10 cellular contexts compared by ENCODE assay signal in the genomic region with DNA sequence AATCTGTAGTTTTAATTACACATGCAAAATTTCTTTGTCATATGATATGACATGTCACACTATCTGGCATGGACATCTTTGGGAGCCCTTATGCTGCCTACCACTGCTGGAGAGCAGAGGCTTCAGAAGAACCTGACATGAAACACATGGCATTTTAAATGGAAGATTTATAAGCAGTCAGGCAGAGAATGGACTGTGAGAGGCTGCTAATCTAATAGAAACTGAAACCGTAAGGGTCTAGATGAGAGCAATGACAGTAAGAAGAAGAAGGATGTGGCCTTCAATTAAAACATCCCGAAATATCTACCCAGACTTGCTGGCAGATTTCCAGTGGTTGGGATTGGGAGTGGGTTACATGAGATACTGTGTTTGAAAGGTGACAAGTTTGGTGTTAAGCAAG.
"Had no signal": no experiment of that assay in that cellular context is flagged by ENCODE, and none has a peak within 500 bp of the region (broad histone marks: within the 10 kb centered on the region; RNA-seq: fewer than 3 reads in every experiment).

No MANE protein-coding gene starts in this region.

- H3K27me3 ChIP-seq: hepatocyte, ovary, upper lobe of left lung had no signal

- H3K36me3 Mint-ChIP-seq: activated naive CD4-positive, alpha-beta T cell treated with anti-CD3 and anti-CD28 coated beads, Interleukin-2, amount 50 U/mL, for 24 hours had no signal

- H3K4me1 Mint-ChIP-seq: activated naive CD4-positive, alpha-beta T cell treated with anti-CD3 and anti-CD28 coated beads, Interleukin-2, amount 50 U/mL, for 24 hours had no signal

- H3K4me3 Mint-ChIP-seq: activated naive CD4-positive, alpha-beta T cell treated with anti-CD3 and anti-CD28 coated beads, Interleukin-2, amount 50 U/mL, for 24 hours; dendritic cell treated with granulocyte-macrophage colony-stimulating factor and Interleukin-4, amounts not matched to agents 40 ng/mL and 50 ng/mL, for 4 days had no signal

- H3K4me1 ChIP-seq: upper lobe of left lung had no signal

- DNase-seq: activated T-cell treated with anti-CD3 and anti-CD28 coated beads, Interleukin-2, amount 50 U/mL, for 1 hour; central memory CD4-positive, alpha-beta T cell; ovary; stimulated activated CD4-positive, alpha-beta T cell treated with anti-CD3 and anti-CD28 coated beads, Interleukin-12 subunit alpha, Interleukin-12 subunit beta, amount 100 ng/mL, for 4 hours; stimulated activated naive CD4-positive, alpha-beta T cell; substantia nigra; upper lobe of left lung had no signal

- H3K27ac Mint-ChIP-seq: activated naive CD4-positive, alpha-beta T cell treated with anti-CD3 and anti-CD28 coated beads, Interleukin-2, amount 50 U/mL, for 24 hours; dendritic cell treated with granulocyte-macrophage colony-stimulating factor and Interleukin-4, amounts not matched to agents 40 ng/mL and 50 ng/mL, for 4 days had no signal

- H3K9me3 ChIP-seq: ovary, upper lobe of left lung had no signal

- H3K36me3 ChIP-seq: ovary, upper lobe of left lung had no signal

- H3K79me2 ChIP-seq: hepatocyte had no signal

- H3K27ac ChIP-seq: hepatocyte, ovary, upper lobe of left lung had no signal

- H2AFZ ChIP-seq: hepatocyte had no signal

- H3K9me3 Mint-ChIP-seq: activated naive CD4-positive, alpha-beta T cell treated with anti-CD3 and anti-CD28 coated beads, Interleukin-2, amount 50 U/mL, for 24 hours; dendritic cell treated with granulocyte-macrophage colony-stimulating factor and Interleukin-4, amounts not matched to agents 40 ng/mL and 50 ng/mL, for 4 days had no signal

- H3K4me2 ChIP-seq: hepatocyte had no signal

- H3K4me3 ChIP-seq: hepatocyte, ovary, upper lobe of left lung had no signal
